ENCODE assay signal across 8 cellular contexts in the genomic region with DNA sequence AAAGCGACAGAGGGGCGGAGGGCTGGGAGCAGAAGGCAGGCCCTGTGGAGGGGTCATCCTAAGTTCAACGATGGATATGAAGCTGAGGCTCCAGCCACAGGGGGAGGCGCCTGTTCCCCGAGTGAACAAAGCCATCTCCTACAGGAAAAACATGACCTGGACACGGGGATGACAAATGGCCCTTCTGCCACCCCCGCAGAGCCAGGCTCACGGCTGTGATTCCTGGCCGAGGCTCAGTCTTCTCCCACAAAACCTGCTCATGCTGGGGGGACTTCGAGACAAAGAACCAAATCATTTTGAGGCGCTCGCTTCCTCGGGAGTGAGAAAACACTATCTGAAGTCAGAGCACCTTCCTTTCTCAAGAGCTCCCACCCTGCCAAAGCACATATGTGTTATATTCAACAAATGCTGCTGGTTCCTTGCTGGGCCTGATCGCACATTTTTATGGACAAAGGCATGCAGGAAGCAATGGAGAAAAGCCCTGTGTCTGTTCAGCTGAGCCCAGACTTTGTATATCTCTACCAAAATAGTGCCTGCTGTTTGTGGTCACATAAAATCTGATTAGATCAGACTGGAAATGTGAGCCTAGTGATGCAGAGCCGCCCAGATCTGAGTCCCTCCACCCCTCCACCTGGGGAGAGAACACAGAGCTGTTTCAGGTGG. TPM values are rescaled to one million over a fixed set of nuclear protein-coding genes. Genes with fewer than 3 reads are reported as not detected.
DNase-seq lines count a peak whose midpoint lies in the region; ATAC-seq, FAIRE-seq and TF ChIP-seq lines count a peak whose summit lies in the region.

No MANE protein-coding gene starts in this region.

- H3K23ac ChIP-seq in IMR-90 (ENCODE audit: low read depth, low read length) = 0 out of 2 replicates have a peak overlapping the region, but pooled peaks have one; percentile 15

- no peak overlapping the region for H3K4me3 Mint-ChIP-seq in stimulated activated memory B cell treated with anti-CD40 and anti-IgM and Interleukin-4, amounts not matched to agents 10 μg/mL and 1 μg/mL and 100 μg/mL, for 72 hours

- peak overlapping the region; percentile 71 for H2AFZ ChIP-seq in IMR-90 (replicated peaks; ENCODE audit: low read length, poor library complexity)

- CTCF ChIA-PET in IMR-90 (lab: Yijun Ruan, JAX) = no interaction called here

- H3K4me1 ChIP-seq in IMR-90 (ENCODE audit: control insufficient read depth, insufficient read depth, low read length) (peaks cover 19% of the 10 kb centered on the region; the same call in 1 of the 2 replicates), left lung (peaks cover 3 to 24% of the 10 kb centered on the region in 2 donors), small intestine (ENCODE audit: control insufficient read depth in 2 of 2, insufficient read depth in 1 of 2, low read depth in 1 of 2, low read length in 1 of 2) (peaks cover 0 to 3% of the 10 kb centered on the region in 2 donors)

- in situ Hi-C loops in IMR-90 (cut with MboI; ENCODE audit: low sequenced_read_pairs) = no loop called here

- H3K56ac ChIP-seq in IMR-90 (ENCODE audit: extremely low read depth, insufficient read depth, low read length) = no peak overlapping the region

- H4K91ac ChIP-seq in IMR-90 (ENCODE audit: insufficient read depth, low read depth, low read length) = peak overlapping the region; percentile 33

- H4K5ac ChIP-seq in IMR-90 (ENCODE audit: low read depth, low read length) = peak overlapping the region; percentile 7; the same call in 1 of the 2 replicates

- no peak for FAIRE-seq in small intestine (lab: Jason Lieb, UNC)

- H3K27me3 ChIP-seq in IMR-90 (ENCODE audit: control insufficient read depth, insufficient read depth, low read length) = no peaks in the 10 kb centered on the region
- peaks cover 0 to 14% of the 10 kb centered on the region in 2 donors for H3K27me3 ChIP-seq in left lung
- H3K27me3 ChIP-seq in small intestine (ENCODE audit: control insufficient read depth in 2 of 2, insufficient read depth in 2 of 2, low read length in 2 of 2) = no peaks in the 10 kb centered on the region

- BruUV-seq in IMR-90 (replicated peaks; lab: Mats Ljungman, UMichigan) = no TSS peak

- peak overlapping the region; percentile 77 for H3K4ac ChIP-seq in IMR-90 (ENCODE audit: low read depth, low read length)

- peak overlapping the region; percentile 15; the same call in 1 of the 2 replicates for H3K4me2 ChIP-seq in IMR-90 (ENCODE audit: low read depth, low read length)

- WGBS in IMR-90 (ENCODE audit: extremely low coverage in 2 of 2, insufficient read length in 1 of 2), 2 experiments = 0% methylated on average over 1 of the region's 15 CpGs; no CpG with 5 or more reads in 1 of the 2 experiments
- WGBS in small intestine, 3 donors = 43 to 58% (median 58%) methylated on average over 15 of the region's 15 CpGs

- no peaks in the 10 kb centered on the region for H3K79me1 ChIP-seq in IMR-90 (ENCODE audit: low read depth in 1 of 2, low read length in 2 of 2)

- H2BK5ac ChIP-seq in IMR-90 (ENCODE audit: low read depth, low read length, poor library complexity, severe bottlenecking) = peak overlapping the region; percentile 32

- H3K4me3 ChIP-seq in IMR-90 (ENCODE audit: insufficient read depth, low read depth, low read length) (no peak overlapping the region), left lung (no peak overlapping the region), small intestine (ENCODE audit: low read depth in 1 of 2, low read length in 2 of 2) (no peak overlapping the region)

- peaks cover 2% of the 10 kb centered on the region; the same call in 1 of the 2 replicates for H3K36me3 ChIP-seq in IMR-90 (ENCODE audit: control insufficient read depth, insufficient read depth, low read length)
- H3K36me3 ChIP-seq in left lung = no peaks in the 10 kb centered on the region
- no peaks in the 10 kb centered on the region for H3K36me3 ChIP-seq in small intestine (ENCODE audit: control insufficient read depth in 2 of 2, insufficient read depth in 2 of 2, low read length in 2 of 2)

- H2AK5ac ChIP-seq in IMR-90 (ENCODE audit: low read depth, low read length) = no peak overlapping the region

- peak overlapping the region; percentile 48 for H3K18ac ChIP-seq in IMR-90 (ENCODE audit: low read depth, low read length)

- H3K9me3 ChIP-seq in IMR-90 (ENCODE audit: control insufficient read depth, insufficient read depth, low read length) (0 out of 2 replicates have a peak, but pooled peaks cover 2% of the 10 kb centered on the region), left lung (no peaks in the 10 kb centered on the region), small intestine (ENCODE audit: control insufficient read depth, low read depth) (no peaks in the 10 kb centered on the region)

- H3K14ac ChIP-seq in IMR-90 (replicated peaks; ENCODE audit: low read depth, low read length) = 0 out of 2 replicates have a peak overlapping the region, but pooled peaks have one; percentile 1

- no peaks in the 10 kb centered on the region for H3K36me3 Mint-ChIP-seq in stimulated activated memory B cell treated with anti-CD40 and anti-IgM and Interleukin-4, amounts not matched to agents 10 μg/mL and 1 μg/mL and 100 μg/mL, for 72 hours

- peaks cover 28% of the 10 kb centered on the region for H3K27me3 Mint-ChIP-seq in stimulated activated memory B cell treated with anti-CD40 and anti-IgM and Interleukin-4, amounts not matched to agents 10 μg/mL and 1 μg/mL and 100 μg/mL, for 72 hours

- intact Hi-C loops in IMR-90 (cut with micrococcal nuclease) (no loop called here), left lung (cut with DNase I) (no loop called here)

- no peaks in the 10 kb centered on the region for H3K9me3 Mint-ChIP-seq in stimulated activated memory B cell treated with anti-CD40 and anti-IgM and Interleukin-4, amounts not matched to agents 10 μg/mL and 1 μg/mL and 100 μg/mL, for 72 hours

- no peak for TF ChIP-seq POLR2A in IMR-90 (IDR thresholded peaks at IDR 0.05; ENCODE audit: low read depth, low read length)

- peak overlapping the region; percentile 24; the same call in 1 of the 2 replicates for H3K9ac ChIP-seq in IMR-90 (ENCODE audit: low read depth, low read length)

- H2BK15ac ChIP-seq in IMR-90 (ENCODE audit: low read depth, low read length) = no peak overlapping the region; the same call in 2 of the 3 replicates

- peak overlapping the region; percentile 4 for H2AK9ac ChIP-seq in IMR-90 (replicated peaks; ENCODE audit: low read depth, low read length, poor library complexity)

- no peak overlapping the region for H3K27ac Mint-ChIP-seq in stimulated activated memory B cell treated with anti-CD40 and anti-IgM and Interleukin-4, amounts not matched to agents 10 μg/mL and 1 μg/mL and 100 μg/mL, for 72 hours

- peak overlapping the region; percentile 51; the same call in 1 of the 2 replicates for H2BK20ac ChIP-seq in IMR-90 (ENCODE audit: low read depth, low read length)

- ATAC-seq in GM18870 (IDR thresholded peaks at IDR 0.05; ENCODE audit: unreplicated experiment) (peak; percentile 20), IMR-90 (ENCODE audit: low read depth) (peak; percentile 28), left lung (peak; percentile 28)
- ATAC-seq in stimulated activated memory B cell treated with anti-CD40 and anti-IgM and Interleukin-4, amounts not matched to agents 10 μg/mL and 1 μg/mL and 100 μg/mL, for 72 hours = no peak

- dilution Hi-C loops in IMR-90 (cut with HindIII; ENCODE audit: low sequenced_read_pairs, unreplicated experiment) = no loop called here

- TF ChIP-seq RAD21 in IMR-90 (IDR thresholded peaks at IDR 0.05; ENCODE audit: low read length) = no peak

- no peak for TF ChIP-seq CTCF in IMR-90 (conservative IDR thresholded peaks at IDR 0.05; ENCODE audit: low read depth, low read length)
- TF ChIP-seq CTCF in left lung (IDR thresholded peaks at IDR 0.05) = no peak

- H3K9me1 ChIP-seq in IMR-90 (ENCODE audit: insufficient read depth, low read length) = peaks cover 9% of the 10 kb centered on the region

- H3K27ac ChIP-seq in IMR-90 (ENCODE audit: insufficient read depth, low read length) = peak overlapping the region; percentile 69; the same call in 1 of the 2 replicates
- H3K27ac ChIP-seq in left lung = peak overlapping the region in 1 of 2 donors; percentile 18
- H3K27ac ChIP-seq in small intestine (ENCODE audit: low read depth in 1 of 2, low read length in 1 of 2) = peak overlapping the region in 1 of 2 donors; percentile 84

- no peaks in the 10 kb centered on the region for H4K20me1 ChIP-seq in IMR-90 (ENCODE audit: insufficient read depth, low read length)

- H3K4me1 Mint-ChIP-seq in stimulated activated memory B cell treated with anti-CD40 and anti-IgM and Interleukin-4, amounts not matched to agents 10 μg/mL and 1 μg/mL and 100 μg/mL, for 72 hours = no peaks in the 10 kb centered on the region

- DNase-seq in IMR-90 (peak; percentile 65), astrocyte of the hippocampus (ENCODE audit: low read depth, low spot score) (peak; percentile 88), left lung (peak in 1 of 2 donors; percentile 54), Kasumi-1 (lab: John Stamatoyannopoulos, UW) (no peak), small intestine (no peak)
- DNase-seq in activated CD4-positive, alpha-beta T cell treated with anti-CD3 and anti-CD28 coated beads for 48 hours = no peak

- H4K8ac ChIP-seq in IMR-90 (ENCODE audit: low read depth in 2 of 2, low read length in 2 of 2) = peak overlapping the region in 1 of 2 experiments; percentile 71; a peak in 3 of 4 replicates

- peak overlapping the region; percentile 54 for H2BK120ac ChIP-seq in IMR-90 (ENCODE audit: low read depth, low read length)

- POLR2A ChIA-PET in IMR-90 (lab: Charles Lee; ENCODE audit: unreplicated experiment) = no interaction called here

TF ChIP-seq in IMR-90, 13 proteins besides CTCF, POLR2A, EP300 and RAD21:
- TF ChIP-seq FOS (IDR thresholded peaks at IDR 0.05; ENCODE audit: low read depth, low read length) = no peak
- no peak for TF ChIP-seq CEBPB (IDR thresholded peaks at IDR 0.05; ENCODE audit: low read depth, low read length)
- no peak for TF ChIP-seq CHD1 (IDR thresholded peaks at IDR 0.05; ENCODE audit: low read depth, low read length)
- TF ChIP-seq BHLHE40 (IDR thresholded peaks at IDR 0.05; ENCODE audit: low read depth, low read length) = no peak

RNA-seq across cellular contexts. Expression of a gene that starts 5.6 kb away (rescaled TPM):
- total RNA-seq in IMR-90 (2012; rRNA removed) = 61.9 and 65.4 TPM in 2 replicates
- 117 and 134 TPM in 2 replicates for polyA plus RNA-seq in IMR-90 (2012; rRNA removed)
- polyA plus RNA-seq in IMR-90 (2012; cell fraction: cytosol; rRNA removed) = 88.6 and 121 TPM in 2 replicates
- polyA plus RNA-seq in IMR-90 (2012; cell fraction: nucleus; rRNA removed; ENCODE audit: low replicate concordance) = 23.5 and 58.9 TPM in 2 replicates
- total RNA-seq in left lung = 10 to 100 TPM; 14.1 to 27.6 TPM
- polyA plus RNA-seq in small intestine = 10 to 100 TPM; 28.9 to 53.4 (median 29.1) TPM

RNA-seq across cellular contexts. Expression of a gene that starts 57.6 kb away (rescaled TPM):
- total RNA-seq in IMR-90 (2012; rRNA removed) = not detected in 2 replicates
- polyA plus RNA-seq in IMR-90 (2012; rRNA removed) = not detected in 2 replicates
- not detected in 2 replicates for polyA plus RNA-seq in IMR-90 (2012; cell fraction: cytosol; rRNA removed)
- polyA plus RNA-seq in IMR-90 (2012; cell fraction: nucleus; rRNA removed; ENCODE audit: low replicate concordance) = not detected in 2 replicates
- 1 to 10 TPM in 1 of 2 donors, not detected in 1; 9.3 TPM for total RNA-seq in left lung
- polyA plus RNA-seq in small intestine = over 10,000 TPM in 1 of 3 donors, 1,000 to 10,000 TPM in 2; 1,676 to 12,637 (median 5,876) TPM

Comparison
In these comparisons a context has a peak if more than half of its experiments do, and no peak if none do; other contexts are left out.
1. DNase-seq: peak in IMR-90 (single experiment) and astrocyte of the hippocampus (single experiment); none in Kasumi-1 (0 of 2), small intestine (single experiment) and activated CD4-positive, alpha-beta T cell treated with anti-CD3 and anti-CD28 coated beads for 48 hours (single experiment).